ENCODE assay signal across 28 cellular contexts in genomic region chr5:83050723-83051340, GRCh38.
"Had no signal": no experiment of that assay in that cellular context is flagged by ENCODE, and none has a peak within 500 bp of the region (broad histone marks: within the 10 kb centered on the region; RNA-seq: fewer than 3 reads in every experiment).

No MANE protein-coding gene starts in this region.

- H3K4me1 ChIP-seq: colonic mucosa, esophagus squamous epithelium, left lung, right atrium auricular region, spleen, transverse colon had no signal

- H3K4me3 ChIP-seq: colonic mucosa, esophagus squamous epithelium, heart right ventricle, left lung, right atrium auricular region, spleen, transverse colon had no signal

- ATAC-seq: left lung, T-helper 17 cell had no signal

- H3K9me3 ChIP-seq: colonic mucosa, esophagus squamous epithelium, heart right ventricle, left lung, right atrium auricular region, spleen, transverse colon had no signal

- DNase-seq: activated CD4-positive, alpha-beta memory T cell treated with anti-CD3 and anti-CD28 coated beads for 36 hours; activated CD4-positive, alpha-beta T cell treated with anti-CD3 and anti-CD28 coated beads, Interleukin-2, amount 10 ng/mL, durations not matched to agents 24 days and 14 days; activated CD4-positive, CD25-positive, alpha-beta regulatory T cell treated with anti-CD3 and anti-CD28 coated beads, Interleukin-2, amount 50 U/mL, for 72 hours; activated CD8-positive, alpha-beta memory T cell treated with anti-CD3 and anti-CD28 coated beads, Interleukin-2, amount 50 U/mL, for 4 hours; activated effector memory CD4-positive, alpha-beta T cell treated with anti-CD3 and anti-CD28 coated beads, Interleukin-2, amount 50 U/mL, for 16 hours; activated naive CD4-positive, alpha-beta T cell treated with anti-CD3 and anti-CD28 coated beads for 36 hours; activated T-cell treated with anti-CD3 and anti-CD28 coated beads, Interleukin-2, amount 50 U/mL, for 1 hour; cerebellar nuclear complex; colonic mucosa; effector CD8-positive, alpha-beta T cell; esophagus squamous epithelium; foreskin melanocyte; heart right ventricle; kidney glomerular epithelial cell; left lung; naive B cell; nucleus accumbens; spleen; stimulated activated CD4-positive, alpha-beta T cell treated with anti-CD3 and anti-CD28 coated beads, Interleukin-2, amount 100 ng/mL, for 48 hours; stimulated activated naive CD4-positive, alpha-beta T cell treated with Interleukin-2 at 50 U/mL for 16 hours; T-helper 17 cell; T1000; transverse colon; WERI-Rb-1 had no signal

- H3K27ac ChIP-seq: colonic mucosa, epithelial cell of prostate, esophagus squamous epithelium, left lung, right atrium auricular region, spleen, transverse colon, WERI-Rb-1 had no signal

- FAIRE-seq: bronchial epithelial cell, endometrium had no signal

- H3K27me3 ChIP-seq: colonic mucosa, esophagus squamous epithelium, heart right ventricle, left lung, right atrium auricular region, spleen, transverse colon had no signal

- H3K36me3 ChIP-seq: colonic mucosa, WERI-Rb-1 had no signal
